24 cellular contexts compared by ENCODE assay signal in the genomic region with DNA sequence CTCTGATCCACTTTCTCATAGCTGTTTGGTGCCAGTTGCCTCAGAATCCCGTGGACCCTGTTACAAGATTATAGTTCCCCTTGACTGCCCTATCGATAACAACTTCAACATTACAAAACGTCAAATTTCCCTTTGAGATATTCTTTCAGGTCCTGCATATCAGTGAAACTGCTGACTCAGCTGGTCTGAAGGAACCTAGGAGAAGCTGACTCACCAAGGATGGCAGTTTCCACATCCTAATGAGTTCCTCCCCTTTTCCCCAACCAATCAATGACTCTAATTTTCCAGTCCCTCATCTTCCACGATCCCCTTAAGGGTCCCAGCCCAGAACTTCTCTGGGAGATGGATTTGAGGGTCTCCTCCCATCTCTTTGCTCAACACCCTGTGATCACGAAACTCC. TPM values are rescaled to one million over a fixed set of nuclear protein-coding genes. Genes with fewer than 3 reads are reported as not detected.
DNase-seq lines count a peak whose midpoint lies in the region; ATAC-seq, FAIRE-seq and TF ChIP-seq lines count a peak whose summit lies in the region.
"Had no signal": no experiment of that assay in that cellular context is flagged by ENCODE, and none has a peak within 500 bp of the region (broad histone marks: within the 10 kb centered on the region; RNA-seq: fewer than 3 reads in every experiment).

No MANE protein-coding gene starts in this region.

- H3K79me2 ChIP-seq in H1 (ENCODE audit: control insufficient read depth in 1 of 2, insufficient read depth in 2 of 2, low read length in 2 of 2), result no peaks in the 10 kb centered on the region
- H3K79me2 ChIP-seq in keratinocyte (ENCODE audit: control insufficient read depth, insufficient read depth, low read length), result no peaks in the 10 kb centered on the region

- TF ChIP-seq CTCF in IMR-90 (conservative IDR thresholded peaks at IDR 0.05; ENCODE audit: low read depth, low read length) (no peak), H1 (IDR thresholded peaks at IDR 0.05; ENCODE audit: control extremely low read depth in 1 of 3, insufficient read depth in 1 of 3, low read depth in 1 of 3, low read length in 3 of 3) (no peak), keratinocyte (optimal IDR thresholded peaks at IDR 0.05 in 1 of 3, IDR thresholded peaks at IDR 0.05 in 1 of 3, conservative IDR thresholded peaks at IDR 0.05 in 1 of 3; ENCODE audit: extremely low read depth in 1 of 3, insufficient read depth in 2 of 3, low read length in 3 of 3) (no peak), chondrocyte (IDR thresholded peaks at IDR 0.05) (no peak)

- H3K56ac ChIP-seq in IMR-90 (ENCODE audit: extremely low read depth, insufficient read depth, low read length) (no peak overlapping the region), H1 (replicated peaks; ENCODE audit: insufficient read length, low read depth, low read length) (no peak overlapping the region)

- no peaks in the 10 kb centered on the region for H3K4me1 Mint-ChIP-seq in chondrocyte (ENCODE audit: low read depth)
- H3K4me1 Mint-ChIP-seq: CD14-positive monocyte, IgD-negative memory B cell had no signal

- dilution Hi-C loops in IMR-90 (cut with HindIII; ENCODE audit: low sequenced_read_pairs, unreplicated experiment), result no loop called here
- dilution Hi-C loops in keratinocyte (cut with MboI; ENCODE audit: extremely low pct_ligation_motif_present, low sequenced_read_pairs), result no loop called here

- H2AK5ac ChIP-seq in IMR-90 (ENCODE audit: low read depth, low read length), result no peak overlapping the region
- H2AK5ac ChIP-seq in H1 (ENCODE audit: low read depth, low read length), result no peak overlapping the region

- H3K4me2 ChIP-seq in IMR-90 (ENCODE audit: low read depth, low read length), result no peak overlapping the region
- H3K4me2 ChIP-seq in H1 (ENCODE audit: insufficient read depth in 1 of 2, low read depth in 2 of 2, low read length in 2 of 2), result no peak overlapping the region
- no peak overlapping the region for H3K4me2 ChIP-seq in keratinocyte (ENCODE audit: control insufficient read depth, extremely low read depth, insufficient read depth, low read depth, low read length)

- in situ Hi-C loops in IMR-90 (cut with MboI; ENCODE audit: low sequenced_read_pairs), result no loop called here

- intact Hi-C loops in IMR-90 (cut with micrococcal nuclease), result no loop called here

- no peak overlapping the region for H2BK15ac ChIP-seq in IMR-90 (ENCODE audit: low read depth, low read length)
- H2BK15ac ChIP-seq in H1 (ENCODE audit: low read length), result no peak overlapping the region

- no peak overlapping the region for H4K8ac ChIP-seq in IMR-90 (ENCODE audit: low read depth in 2 of 2, low read length in 2 of 2)
- no peak overlapping the region for H4K8ac ChIP-seq in H1 (ENCODE audit: extremely low read depth, insufficient read depth, low read length)

- no peak overlapping the region for H4K5ac ChIP-seq in IMR-90 (ENCODE audit: low read depth, low read length)
- no peak overlapping the region for H4K5ac ChIP-seq in H1 (ENCODE audit: insufficient read length, low read depth, low read length)

- CTCF ChIA-PET in IMR-90 (lab: Yijun Ruan, JAX), result no interaction called here
- CTCF ChIA-PET in H1 (lab: Charles Lee; ENCODE audit: partially characterized antibody), result interaction anchor here (0.6 to 2.7 kb wide), 8 partner anchors 11 to 931 kb away, joined by 3 to 14 read pairs (median 3); no protein-coding TSS in a partner anchor

- H4K20me1 ChIP-seq in IMR-90 (ENCODE audit: insufficient read depth, low read length) (no peaks in the 10 kb centered on the region), H1 (replicated peaks in 1 of 2; ENCODE audit: control insufficient read depth in 1 of 2, insufficient read depth in 2 of 2, low read length in 2 of 2) (no peaks in the 10 kb centered on the region), keratinocyte (ENCODE audit: control insufficient read depth, extremely low read depth, insufficient read depth, low read length) (no peaks in the 10 kb centered on the region)

- H3K27ac Mint-ChIP-seq in chondrocyte (ENCODE audit: unreplicated experiment), result no peak overlapping the region
- H3K27ac Mint-ChIP-seq: CD14-positive monocyte, IgD-negative memory B cell had no signal

- TF ChIP-seq EP300 in H1 (IDR thresholded peaks at IDR 0.05; ENCODE audit: borderline replicate concordance in 1 of 2, low read depth in 2 of 2, low read length in 2 of 2), result no peak

- no peak for TF ChIP-seq POLR2A in IMR-90 (IDR thresholded peaks at IDR 0.05; ENCODE audit: low read depth, low read length)
- no peak for TF ChIP-seq POLR2A in H1 (IDR thresholded peaks at IDR 0.05; ENCODE audit: control extremely low read depth in 1 of 2, low read depth in 2 of 2, low read length in 2 of 2)

- H3K14ac ChIP-seq in IMR-90 (replicated peaks; ENCODE audit: low read depth, low read length), result no peak overlapping the region
- no peak overlapping the region for H3K14ac ChIP-seq in H1 (ENCODE audit: insufficient read length)

- POLR2A ChIA-PET in IMR-90 (lab: Charles Lee; ENCODE audit: unreplicated experiment), result no interaction called here
- POLR2A ChIA-PET in H1 (lab: Charles Lee; ENCODE audit: partially characterized antibody), result no interaction called here

- H4K91ac ChIP-seq in IMR-90 (ENCODE audit: insufficient read depth, low read depth, low read length), result no peak overlapping the region
- no peak overlapping the region for H4K91ac ChIP-seq in H1 (replicated peaks; ENCODE audit: insufficient read length, low read length)

- DNase-seq in IMR-90, result no peak
- DNase-seq in RPMI8226, result peak; percentile 14
- no peak for DNase-seq in H1 (ENCODE audit: low read depth in 1 of 2, low spot score in 2 of 2)
- no peak for DNase-seq in keratinocyte (ENCODE audit: low read depth, low spot score)
- DNase-seq in activated CD4-positive, alpha-beta T cell treated with anti-CD3 and anti-CD28 coated beads for 48 hours, result no peak
- no peak for DNase-seq in chondrocyte (ENCODE audit: low spot score)
- DNase-seq: DMS79 treated with DMSO at 0.1 percent for 48 hours, Kasumi-1, NCI-H1417, NCI-H187, NCI-H2107, NCI-H2227 treated with DMSO at 0.1 percent for 48 hours, NCI-H510A treated with DMSO at 0.1 percent for 48 hours, NCI-H774, Right ventricle myocardium superior had no signal

- H3K4me3 Mint-ChIP-seq in chondrocyte (ENCODE audit: unreplicated experiment), result no peak overlapping the region
- H3K4me3 Mint-ChIP-seq: CD14-positive monocyte had no signal

- H3K27me3 Mint-ChIP-seq in chondrocyte (ENCODE audit: low read depth), result peaks cover 23% of the 10 kb centered on the region

- no peaks in the 10 kb centered on the region; the same call in 1 of the 2 replicates for H3K23me2 ChIP-seq in H1 (ENCODE audit: low read depth, low read length)

- H3K9ac ChIP-seq in IMR-90 (ENCODE audit: low read depth, low read length) (no peak overlapping the region), H1 (replicated peaks in 1 of 4; ENCODE audit: extremely low read depth in 1 of 4, low read depth in 3 of 4, low read length in 3 of 4) (no peak overlapping the region), keratinocyte (ENCODE audit: control insufficient read depth, extremely low read depth, insufficient read depth, low read length) (no peak overlapping the region)

- H3K4me3 ChIP-seq in IMR-90 (ENCODE audit: insufficient read depth, low read depth, low read length) (no peak overlapping the region), H1 (ENCODE audit: extremely low read depth in 1 of 4, insufficient read depth in 2 of 4, low read depth in 3 of 4, low read length in 4 of 4) (no peak overlapping the region), keratinocyte (ENCODE audit: control insufficient read depth in 2 of 3, extremely low read depth in 1 of 3, insufficient read depth in 2 of 3, low read depth in 1 of 3, low read length in 3 of 3) (no peak overlapping the region)
- H3K4me3 ChIP-seq: HAP-1 had no signal

- H3K36me3 ChIP-seq in IMR-90 (ENCODE audit: control insufficient read depth, insufficient read depth, low read length), result no peaks in the 10 kb centered on the region
- no peaks in the 10 kb centered on the region for H3K36me3 ChIP-seq in H1 (ENCODE audit: control insufficient read depth in 2 of 4, insufficient read depth in 4 of 4, low read length in 3 of 4)
- no peaks in the 10 kb centered on the region for H3K36me3 ChIP-seq in keratinocyte (ENCODE audit: control insufficient read depth in 2 of 2, extremely low read depth in 1 of 2, insufficient read depth in 2 of 2, low read length in 2 of 2)
- H3K36me3 ChIP-seq: HAP-1 had no signal

- no peak overlapping the region for H2BK12ac ChIP-seq in H1 (ENCODE audit: low read depth, low read length)

- ATAC-seq in IMR-90 (ENCODE audit: low read depth), result no peak
- ATAC-seq in GM21786 (IDR thresholded peaks at IDR 0.05; ENCODE audit: unreplicated experiment), result no peak

- no peak overlapping the region for H2BK120ac ChIP-seq in IMR-90 (ENCODE audit: low read depth, low read length)
- H2BK120ac ChIP-seq in H1 (replicated peaks; ENCODE audit: low read depth, low read length), result no peak overlapping the region

- no peaks in the 10 kb centered on the region; the same call in 1 of the 2 replicates for H3K9me3 ChIP-seq in IMR-90 (ENCODE audit: control insufficient read depth, insufficient read depth, low read length)
- no peaks in the 10 kb centered on the region for H3K9me3 ChIP-seq in H1 (ENCODE audit: insufficient read depth in 2 of 2, low read depth in 1 of 2, low read length in 1 of 2)
- H3K9me3 ChIP-seq in keratinocyte (ENCODE audit: control insufficient read depth, low read depth, low read length), result no peaks in the 10 kb centered on the region
- H3K9me3 ChIP-seq: HAP-1 had no signal

- H3K79me1 ChIP-seq in IMR-90 (ENCODE audit: low read depth in 1 of 2, low read length in 2 of 2) (no peaks in the 10 kb centered on the region), H1 (ENCODE audit: low read depth, low read length) (no peaks in the 10 kb centered on the region)

- H3K4me1 ChIP-seq in IMR-90 (ENCODE audit: control insufficient read depth, insufficient read depth, low read length) (no peaks in the 10 kb centered on the region), H1 (replicated peaks in 1 of 4; ENCODE audit: control insufficient read depth in 3 of 4, insufficient read depth in 4 of 4, low read length in 3 of 4) (no peaks in the 10 kb centered on the region), keratinocyte (ENCODE audit: control insufficient read depth, extremely low read depth, insufficient read depth, low read length) (peaks cover 12% of the 10 kb centered on the region)
- H3K4me1 ChIP-seq: HAP-1 had no signal

- H3K4ac ChIP-seq in IMR-90 (ENCODE audit: low read depth, low read length) (no peak overlapping the region), H1 (replicated peaks; ENCODE audit: insufficient read length, low read depth, low read length) (no peak overlapping the region)

- no peak for TF ChIP-seq RAD21 in IMR-90 (IDR thresholded peaks at IDR 0.05; ENCODE audit: low read length)
- no peak for TF ChIP-seq RAD21 in H1 (IDR thresholded peaks at IDR 0.05 in 1 of 2, conservative IDR thresholded peaks at IDR 0.05 in 1 of 2; ENCODE audit: low read depth in 2 of 2, low read length in 2 of 2)

- no TSS peak for BruUV-seq in IMR-90 (replicated peaks; lab: Mats Ljungman, UMichigan)

- H3K27me3 ChIP-seq in IMR-90 (ENCODE audit: control insufficient read depth, insufficient read depth, low read length), result peaks cover 43% of the 10 kb centered on the region
- no peaks in the 10 kb centered on the region for H3K27me3 ChIP-seq in H1 (replicated peaks in 1 of 4; ENCODE audit: control insufficient read depth in 3 of 4, extremely low read depth in 1 of 4, insufficient read depth in 3 of 4, low read length in 3 of 4)
- H3K27me3 ChIP-seq in keratinocyte (ENCODE audit: control insufficient read depth, extremely low read depth, insufficient read depth, low read length), result no peaks in the 10 kb centered on the region

- FAIRE-seq in H1 (lab: Jason Lieb, UNC) (no peak), keratinocyte (lab: Jason Lieb, UNC) (peak; percentile 53)
- FAIRE-seq: RCC 7860 had no signal

- no peak overlapping the region for H3K23ac ChIP-seq in IMR-90 (ENCODE audit: low read depth, low read length)
- H3K23ac ChIP-seq in H1 (ENCODE audit: insufficient read length), result no peak overlapping the region

- WGBS in IMR-90 (ENCODE audit: extremely low coverage in 2 of 2, insufficient read length in 1 of 2), 2 experiments, result no CpG with 5 or more reads among the region's 5 CpGs
- 88% methylated on average over 5 of the region's 5 CpGs; no CpG with 5 or more reads in 1 of the 2 experiments for WGBS in H1 (ENCODE audit: extremely low coverage in 1 of 2, insufficient coverage in 1 of 2, insufficient read length in 1 of 2, insufficient replicate concordance in 2 of 2, low coverage in 1 of 2, low lambda C conversion rate in 2 of 2, missing lambda C conversion rate in 1 of 2), 2 experiments

- H3K36me3 Mint-ChIP-seq in chondrocyte (ENCODE audit: low read depth), result peaks cover 6% of the 10 kb centered on the region
- H3K36me3 Mint-ChIP-seq: CD14-positive monocyte, IgD-negative memory B cell had no signal

- H2AFZ ChIP-seq in IMR-90 (replicated peaks; ENCODE audit: low read length, poor library complexity) (no peak overlapping the region), H1 (ENCODE audit: low read length) (no peak overlapping the region), keratinocyte (ENCODE audit: control insufficient read depth, low read length) (no peak overlapping the region)

- H2BK20ac ChIP-seq in IMR-90 (ENCODE audit: low read depth, low read length) (no peak overlapping the region), H1 (ENCODE audit: low read length) (no peak overlapping the region)

- H3K9me1 ChIP-seq in IMR-90 (ENCODE audit: insufficient read depth, low read length), result no peaks in the 10 kb centered on the region
- no peaks in the 10 kb centered on the region for H3K9me1 ChIP-seq in keratinocyte (ENCODE audit: control insufficient read depth, extremely low read depth, insufficient read depth, low read length)

- H3K27ac ChIP-seq in IMR-90 (ENCODE audit: insufficient read depth, low read length) (no peak overlapping the region), H1 (ENCODE audit: low read depth, low read length) (no peak overlapping the region), keratinocyte (ENCODE audit: control insufficient read depth, insufficient read depth, low read length) (no peak overlapping the region)
- H3K27ac ChIP-seq: HL-60 had no signal

- no peak overlapping the region for H2BK5ac ChIP-seq in IMR-90 (ENCODE audit: low read depth, low read length, poor library complexity, severe bottlenecking)
- no peak overlapping the region for H2BK5ac ChIP-seq in H1 (ENCODE audit: low read depth, low read length)

- no peak overlapping the region for H3K18ac ChIP-seq in IMR-90 (ENCODE audit: low read depth, low read length)
- no peak overlapping the region for H3K18ac ChIP-seq in H1 (ENCODE audit: extremely low read depth, low read length)

- no peaks in the 10 kb centered on the region for H3K9me3 Mint-ChIP-seq in chondrocyte (ENCODE audit: low read depth)
- H3K9me3 Mint-ChIP-seq: CD14-positive monocyte, IgD-negative memory B cell had no signal

- H2AK9ac ChIP-seq in IMR-90 (replicated peaks; ENCODE audit: low read depth, low read length, poor library complexity), result no peak overlapping the region

RNA-seq across cellular contexts. Expression of a gene that starts 27.6 kb away (rescaled TPM):
- total RNA-seq in IMR-90 (2012; rRNA removed) (0.28 and 0.36 TPM in 2 replicates), chondrocyte (1.3 to 5.9 TPM (median 5.8 TPM) in 3 replicates)
- polyA plus RNA-seq in IMR-90 (2012; rRNA removed) (0.11 and 0.15 TPM in 2 replicates), H1 (2011; rRNA removed) (13.2 and 13.5 TPM in 2 replicates), keratinocyte (21.9 to 30.0 TPM (median 28.4 TPM) in 3 replicates)
- 0.03 and 0.10 TPM in 2 replicates for polyA plus RNA-seq in IMR-90 (2012; cell fraction: cytosol; rRNA removed)
- 0.08 and 0.39 TPM in 2 replicates for polyA plus RNA-seq in IMR-90 (2012; cell fraction: nucleus; rRNA removed; ENCODE audit: low replicate concordance)
- 18.2 and 18.3 TPM in 2 replicates for total RNA-seq in H1 (2021; fragmentation: NEBNext Ultra II Directional; extraction: Animal tissue kit (Norgen Biotek cat#: 25700))
- 10.1 TPM for polyA plus RNA-seq in H1 (2011; cell fraction: cytosol; rRNA removed)
- 18.1 TPM for polyA plus RNA-seq in H1 (2011; cell fraction: nucleus; rRNA removed)
- 13.4 to 17.5 TPM (median 15.0 TPM) in 4 replicates for polyA plus RNA-seq in H1 (2012, experiment 1 of 2)
- polyA plus RNA-seq in H1 (2012, experiment 2 of 2), result 4.5 TPM
- 11.1 TPM for polyA plus RNA-seq in H1 (2013, experiment 1 of 2)
- 10.5 TPM for polyA plus RNA-seq in H1 (2013, experiment 2 of 2)
- 17.7 and 43.0 TPM in 2 replicates for polyA minus RNA-seq in H1 (2011; rRNA and poly(A)+ RNA removed)
- polyA minus RNA-seq in H1 (2011; cell fraction: cytosol; rRNA and poly(A)+ RNA removed), result 16.5 TPM
- 24.4 TPM for polyA minus RNA-seq in H1 (2011; cell fraction: nucleus; rRNA and poly(A)+ RNA removed)
- 18.3 TPM for polyA plus RNA-seq in keratinocyte (2011; ENCODE audit: low read depth)
- polyA plus RNA-seq in keratinocyte (2011; cell fraction: cytosol; rRNA removed), result 20.5 and 33.1 TPM in 2 replicates
- 15.7 and 18.8 TPM in 2 replicates for polyA plus RNA-seq in keratinocyte (2011; cell fraction: nucleus; rRNA removed)
- polyA plus RNA-seq in keratinocyte (2012; ENCODE audit: low replicate concordance), result 18.4 and 21.3 TPM in 2 replicates
- 27.1 to 37.6 TPM (median 34.0 TPM) in 3 replicates for polyA minus RNA-seq in keratinocyte
- polyA minus RNA-seq in keratinocyte (2011; cell fraction: cytosol; rRNA and poly(A)+ RNA removed), result 32.6 TPM
- polyA minus RNA-seq in keratinocyte (2011; cell fraction: nucleus; rRNA and poly(A)+ RNA removed), result 18.1 and 46.0 TPM in 2 replicates

RNA-seq across cellular contexts. Expression of a gene that starts 52.0 kb away (rescaled TPM):
- total RNA-seq in IMR-90 (2012; rRNA removed), result not detected in 2 replicates
- not detected in 2 replicates for polyA plus RNA-seq in IMR-90 (2012; rRNA removed)
- not detected in 2 replicates for polyA plus RNA-seq in IMR-90 (2012; cell fraction: cytosol; rRNA removed)
- not detected in 2 replicates for polyA plus RNA-seq in IMR-90 (2012; cell fraction: nucleus; rRNA removed; ENCODE audit: low replicate concordance)
- not detected in 2 replicates for total RNA-seq in H1 (2021; fragmentation: NEBNext Ultra II Directional; extraction: Animal tissue kit (Norgen Biotek cat#: 25700))
- not detected in 2 replicates for polyA plus RNA-seq in H1 (2011; rRNA removed)
- not detected for polyA plus RNA-seq in H1 (2011; cell fraction: cytosol; rRNA removed)
- polyA plus RNA-seq in H1 (2011; cell fraction: nucleus; rRNA removed), result not detected
- polyA plus RNA-seq in H1 (2012, experiment 1 of 2), result not detected in 4 replicates
- polyA plus RNA-seq in H1 (2012, experiment 2 of 2), result not detected
- not detected for polyA plus RNA-seq in H1 (2013, experiment 1 of 2)
- polyA plus RNA-seq in H1 (2013, experiment 2 of 2), result not detected
- not detected in 2 replicates for polyA minus RNA-seq in H1 (2011; rRNA and poly(A)+ RNA removed)
- not detected for polyA minus RNA-seq in H1 (2011; cell fraction: cytosol; rRNA and poly(A)+ RNA removed)
- polyA minus RNA-seq in H1 (2011; cell fraction: nucleus; rRNA and poly(A)+ RNA removed), result not detected
- polyA plus RNA-seq in keratinocyte, result not detected in 3 replicates
- polyA plus RNA-seq in keratinocyte (2011; ENCODE audit: low read depth), result not detected
- not detected in 2 replicates for polyA plus RNA-seq in keratinocyte (2011; cell fraction: cytosol; rRNA removed)
- polyA plus RNA-seq in keratinocyte (2011; cell fraction: nucleus; rRNA removed), result not detected in 2 replicates
- not detected in 2 replicates for polyA plus RNA-seq in keratinocyte (2012; ENCODE audit: low replicate concordance)
- not detected in 3 replicates for polyA minus RNA-seq in keratinocyte
- polyA minus RNA-seq in keratinocyte (2011; cell fraction: cytosol; rRNA and poly(A)+ RNA removed), result not detected
- polyA minus RNA-seq in keratinocyte (2011; cell fraction: nucleus; rRNA and poly(A)+ RNA removed), result not detected in 2 replicates
- total RNA-seq in chondrocyte, result not detected in 3 replicates
- total RNA-seq: HT1080, OCI-LY7, Right ventricle myocardium superior had no signal
- polyA plus RNA-seq: AG04450, CD14-positive monocyte, IgD-negative memory B cell had no signal
